Comparison of ENCODE assay signal across 31 cellular contexts in genomic region chr4:73780834-73781233, GRCh38. TPM values are rescaled to one million over a fixed set of nuclear protein-coding genes. Genes with fewer than 3 reads are reported as not detected.
"Had no signal": no experiment of that assay in that cellular context is flagged by ENCODE, and none has a peak within 500 bp of the region (broad histone marks: within the 10 kb centered on the region; RNA-seq: fewer than 3 reads in every experiment).

No MANE protein-coding gene starts in this region.

- H3K27ac Mint-ChIP-seq: mesothelial cell of epicardium; naive thymus-derived CD4-positive, alpha-beta T cell; natural killer cell treated with Interleukin-12 subunit alpha and Interleukin-12 subunit beta and Interleukin-15 and Interleukin-18, amount 100 ng/mL, for 72 hours; progenitor cell of endocrine pancreas; stimulated activated effector memory CD8-positive, alpha-beta T cell treated with anti-CD3 and anti-CD28 coated beads, Interleukin-12 subunit alpha, Interleukin-12 subunit beta, amount 100 ng/mL, for 72 hours; stimulated activated naive CD8-positive, alpha-beta T cell treated with anti-CD3 and anti-CD28 coated beads, Interleukin-15, Interleukin-2, amounts not matched to agents 100 ng/mL and 50 ng/mL, for 24 hours; type B pancreatic cell had no signal

- H2AFZ ChIP-seq: hepatocyte had no signal

- H3K27me3 ChIP-seq: left lung, ovary, suprapubic skin, tibial artery, uterus had no signal

- H3K4me3 Mint-ChIP-seq: mesothelial cell of epicardium; naive thymus-derived CD4-positive, alpha-beta T cell; natural killer cell treated with Interleukin-12 subunit alpha and Interleukin-12 subunit beta and Interleukin-15 and Interleukin-18, amount 100 ng/mL, for 72 hours; stimulated activated effector memory CD8-positive, alpha-beta T cell treated with anti-CD3 and anti-CD28 coated beads, Interleukin-12 subunit alpha, Interleukin-12 subunit beta, amount 100 ng/mL, for 72 hours; stimulated activated naive CD8-positive, alpha-beta T cell treated with anti-CD3 and anti-CD28 coated beads, Interleukin-15, Interleukin-2, amounts not matched to agents 100 ng/mL and 50 ng/mL, for 24 hours; type B pancreatic cell had no signal

- H3K4me1 Mint-ChIP-seq: naive thymus-derived CD4-positive, alpha-beta T cell; stimulated activated effector memory CD8-positive, alpha-beta T cell treated with anti-CD3 and anti-CD28 coated beads, Interleukin-12 subunit alpha, Interleukin-12 subunit beta, amount 100 ng/mL, for 72 hours had no signal

- H3K9me3 ChIP-seq: left lung, lower lobe of right lung, ovary, suprapubic skin, thoracic aorta, tibial artery, uterus had no signal

- ATAC-seq: left cardiac atrium; left lung; lower lobe of right lung; naive thymus-derived CD4-positive, alpha-beta T cell; natural killer cell treated with Interleukin-12 subunit alpha and Interleukin-12 subunit beta and Interleukin-15 and Interleukin-18, amount 100 ng/mL, for 72 hours; right cardiac atrium; sciatic nerve; stimulated activated effector memory CD8-positive, alpha-beta T cell treated with anti-CD3 and anti-CD28 coated beads, Interleukin-12 subunit alpha, Interleukin-12 subunit beta, amount 100 ng/mL, for 72 hours had no signal

- H3K9me3 Mint-ChIP-seq: mesothelial cell of epicardium; stimulated activated naive CD8-positive, alpha-beta T cell treated with anti-CD3 and anti-CD28 coated beads, Interleukin-15, Interleukin-2, amounts not matched to agents 100 ng/mL and 50 ng/mL, for 24 hours; type B pancreatic cell had no signal

- H3K27me3 Mint-ChIP-seq: natural killer cell treated with Interleukin-12 subunit alpha and Interleukin-12 subunit beta and Interleukin-15 and Interleukin-18, amount 100 ng/mL, for 72 hours; progenitor cell of endocrine pancreas; type B pancreatic cell had no signal

- H3K36me3 ChIP-seq: left lung, lower lobe of right lung, ovary, suprapubic skin, thoracic aorta, tibial artery, uterus had no signal

- H3K79me2 ChIP-seq: hepatocyte had no signal

- H3K36me3 Mint-ChIP-seq: mesothelial cell of epicardium; naive thymus-derived CD4-positive, alpha-beta T cell; natural killer cell treated with Interleukin-12 subunit alpha and Interleukin-12 subunit beta and Interleukin-15 and Interleukin-18, amount 100 ng/mL, for 72 hours; stimulated activated effector memory CD8-positive, alpha-beta T cell treated with anti-CD3 and anti-CD28 coated beads, Interleukin-12 subunit alpha, Interleukin-12 subunit beta, amount 100 ng/mL, for 72 hours; type B pancreatic cell had no signal

- DNase-seq: islet precursor cell; kidney glomerular epithelial cell; left cardiac atrium; left lung; lower lobe of right lung; mammary epithelial cell; mesenchymal stem cell; naive thymus-derived CD4-positive, alpha-beta T cell; ovary; retina; right cardiac atrium; stimulated activated CD4-positive, alpha-beta T cell treated with anti-CD3 and anti-CD28 coated beads, Interleukin-12 subunit alpha, Interleukin-12 subunit beta, amount 100 ng/mL, for 4 hours; stimulated activated CD4-positive, alpha-beta T cell treated with anti-CD3 and anti-CD28 coated beads, Interleukin-15, amount 100 ng/mL, for 24 hours; stimulated activated CD4-positive, alpha-beta T cell treated with anti-CD3 and anti-CD28 coated beads, Interleukin-4, amount 100 ng/mL, for 24 hours; stimulated activated naive CD4-positive, alpha-beta T cell; tibial artery; uterus had no signal

- H3K4me3 ChIP-seq: hepatocyte, left lung, lower lobe of right lung, ovary, skin epidermis, suprapubic skin, thoracic aorta, tibial artery, uterus had no signal

- H3K4me2 ChIP-seq: hepatocyte had no signal

- H3K27ac ChIP-seq: hepatocyte, left lung, lower lobe of right lung, ovary, skin epidermis, suprapubic skin, thoracic aorta, tibial artery, uterus had no signal

- H3K4me1 ChIP-seq: suprapubic skin, uterus had no signal

RNA-seq across cellular contexts. Expression of gene CXCL8, which starts 40.5 kb away (rescaled TPM):
- polyA plus RNA-seq: neural cell had no signal

RNA-seq across cellular contexts. Expression of gene CXCL6, which starts 55.6 kb away (rescaled TPM):
- total RNA-seq: mononuclear cell; myocyte; naive thymus-derived CD4-positive, alpha-beta T cell; natural killer cell treated with Interleukin-12 subunit alpha and Interleukin-12 subunit beta and Interleukin-15 and Interleukin-18, amount 100 ng/mL, for 72 hours; suprapubic skin; thoracic aorta had no signal
- polyA plus RNA-seq: naive thymus-derived CD4-positive, alpha-beta T cell; neural cell had no signal
